In genomic region chr12:30774599-30774998, GRCh38 we compare ENCODE assay signal across 21 cellular contexts.
"Had no signal": no experiment of that assay in that cellular context is flagged by ENCODE, and none has a peak within 500 bp of the region (broad histone marks: within the 10 kb centered on the region; RNA-seq: fewer than 3 reads in every experiment).

No MANE protein-coding gene starts in this region.

- H3K4me1 ChIP-seq: breast epithelium, foreskin keratinocyte, heart right ventricle, left ventricle myocardium inferior, prostate gland, stomach, tibial artery had no signal

- H3K4me3 ChIP-seq: breast epithelium, heart right ventricle, left ventricle myocardium inferior, ovary, prostate gland, stomach, tibial artery had no signal

- H3K27me3 ChIP-seq: breast epithelium, foreskin keratinocyte, ovary, stomach, tibial artery had no signal

- H3K9me3 ChIP-seq: breast epithelium, ovary, prostate gland, tibial artery had no signal

- H3K36me3 ChIP-seq: breast epithelium, heart right ventricle, left ventricle myocardium inferior, ovary, prostate gland, stomach, tibial artery had no signal

- H3K27ac ChIP-seq: breast epithelium, foreskin keratinocyte, heart right ventricle, left ventricle myocardium inferior, ovary, prostate gland, stomach, tibial artery had no signal

- ATAC-seq: activated CD4-positive, alpha-beta T cell treated with anti-CD3 and anti-CD28 coated beads for 36 hours; activated CD8-positive, alpha-beta memory T cell treated with anti-CD3 and anti-CD28 coated beads, Interleukin-2, amount 10 ng/mL, durations not matched to agents 7 days and 5 days; activated CD8-positive, alpha-beta T cell treated with anti-CD3 and anti-CD28 coated beads, Interleukin-2, amount 10 ng/mL, durations not matched to agents 7 days and 5 days; activated naive CD4-positive, alpha-beta T cell treated with anti-CD3 and anti-CD28 coated beads, Interleukin-2, amount 50 U/mL, for 72 hours; esophagus mucosa; foreskin keratinocyte; heart right ventricle; stimulated activated naive B cell treated with anti-CD40 and anti-IgM and Interleukin-4, amounts not matched to agents 10 μg/mL and 1 μg/mL and 100 μg/mL, for 72 hours had no signal

- DNase-seq: activated CD4-positive, alpha-beta T cell treated with anti-CD3 and anti-CD28 coated beads for 36 hours; activated CD4-positive, CD25-positive, alpha-beta regulatory T cell; activated CD8-positive, alpha-beta memory T cell treated with anti-CD3 and anti-CD28 coated beads, Interleukin-2, amount 10 ng/mL, durations not matched to agents 7 days and 5 days; activated CD8-positive, alpha-beta T cell treated with anti-CD3 and anti-CD28 coated beads, Interleukin-2, amount 10 ng/mL, durations not matched to agents 7 days and 5 days; activated naive CD4-positive, alpha-beta T cell; activated T-cell treated with anti-CD3 and anti-CD28 coated beads, Interleukin-2, amount 50 U/mL, for 48 hours; central memory CD4-positive, alpha-beta T cell; foreskin keratinocyte; heart right ventricle; islet precursor cell; left ventricle myocardium inferior; ovary; stimulated activated CD4-positive, alpha-beta T cell treated with anti-CD3 and anti-CD28 coated beads, Interleukin-15, amount 100 ng/mL, for 24 hours; stimulated activated CD4-positive, alpha-beta T cell treated with anti-CD3 and anti-CD28 coated beads, Interleukin-2, amount 100 ng/mL, for 24 hours; stimulated activated naive B cell treated with anti-CD40 and anti-IgM and Interleukin-4, amounts not matched to agents 10 μg/mL and 1 μg/mL and 100 μg/mL, for 72 hours; stomach; tibial artery had no signal
